Comparison of ENCODE assay signal across 8 cellular contexts in the genomic region with DNA sequence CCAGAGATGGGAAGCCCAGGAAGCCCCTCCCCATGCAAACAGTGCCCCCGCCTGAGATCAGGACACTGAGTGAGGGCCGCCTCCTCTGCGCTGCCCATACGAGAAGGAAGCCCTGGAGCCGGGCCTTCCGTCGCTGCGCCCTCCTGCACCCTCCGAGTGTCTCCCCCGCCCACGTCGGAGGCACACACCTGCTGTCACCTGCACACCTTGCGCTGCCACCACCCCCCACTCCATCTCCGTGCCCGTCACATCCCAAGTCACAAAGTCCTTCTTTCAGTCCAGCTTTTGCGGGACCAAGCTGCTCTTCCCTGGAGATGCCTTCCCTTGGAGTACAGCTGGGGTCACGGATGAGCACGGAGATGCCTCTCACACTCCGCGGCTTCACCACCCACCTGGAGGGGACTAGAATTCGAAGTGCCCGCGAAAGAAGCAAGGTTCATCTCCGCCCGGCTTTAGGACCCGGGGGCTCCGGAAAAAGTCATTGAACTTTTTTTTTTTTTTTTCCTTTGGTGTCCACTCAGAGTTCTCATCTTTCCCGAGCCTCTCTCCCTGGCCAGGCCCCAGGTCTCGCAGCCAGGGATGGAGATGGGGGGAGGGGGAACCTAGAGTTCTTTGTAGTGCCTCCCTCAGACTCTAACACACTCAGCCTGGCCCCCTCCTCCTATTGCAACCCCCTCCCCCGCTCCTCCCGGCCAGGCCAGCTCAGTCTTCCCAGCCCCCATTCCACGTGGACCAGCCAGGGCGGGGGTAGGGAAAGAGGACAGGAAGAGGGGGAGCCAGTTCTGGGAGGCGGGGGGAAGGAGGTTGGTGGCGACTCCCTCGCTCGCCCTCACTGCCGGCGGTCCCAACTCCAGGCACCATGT. TPM values are rescaled to one million over a fixed set of nuclear protein-coding genes. Genes with fewer than 3 reads are reported as not detected.
DNase-seq lines count a peak whose midpoint lies in the region; ATAC-seq, FAIRE-seq and TF ChIP-seq lines count a peak whose summit lies in the region.

A gene with protein sequence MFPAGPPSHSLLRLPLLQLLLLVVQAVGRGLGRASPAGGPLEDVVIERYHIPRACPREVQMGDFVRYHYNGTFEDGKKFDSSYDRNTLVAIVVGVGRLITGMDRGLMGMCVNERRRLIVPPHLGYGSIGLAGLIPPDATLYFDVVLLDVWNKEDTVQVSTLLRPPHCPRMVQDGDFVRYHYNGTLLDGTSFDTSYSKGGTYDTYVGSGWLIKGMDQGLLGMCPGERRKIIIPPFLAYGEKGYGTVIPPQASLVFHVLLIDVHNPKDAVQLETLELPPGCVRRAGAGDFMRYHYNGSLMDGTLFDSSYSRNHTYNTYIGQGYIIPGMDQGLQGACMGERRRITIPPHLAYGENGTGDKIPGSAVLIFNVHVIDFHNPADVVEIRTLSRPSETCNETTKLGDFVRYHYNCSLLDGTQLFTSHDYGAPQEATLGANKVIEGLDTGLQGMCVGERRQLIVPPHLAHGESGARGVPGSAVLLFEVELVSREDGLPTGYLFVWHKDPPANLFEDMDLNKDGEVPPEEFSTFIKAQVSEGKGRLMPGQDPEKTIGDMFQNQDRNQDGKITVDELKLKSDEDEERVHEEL (plus strand): TSS at position 829 of the 863 bp plus-strand sequence. CDS start 31 bp downstream, at position 860.

- peak; percentile 92 for DNase-seq in EH (ENCODE audit: low read depth)
- peak; percentile 73 for DNase-seq in HT-29 (ENCODE audit: low spot score)
- peak; percentile 67 to 75 for DNase-seq in SHP77 (lab: John Stamatoyannopoulos, UW)
- DNase-seq in ascending aorta (ENCODE audit: low spot score in 2 of 2): peak in 1 of 2 donors; percentile 84
- peak; percentile 61 for DNase-seq in left ventricle myocardium inferior
- peak in 4 of 6 donors; percentile 38 to 65 (median 58) for DNase-seq in pancreas
- no peak for DNase-seq in pons (ENCODE audit: low spot score)

- intact Hi-C loops in ascending aorta (cut with DNase I) (loop anchor here (1.0 to 2.0 kb wide), 2 partner anchors 52 to 107 kb away; a partner anchor contains a TSS), left ventricle myocardium inferior (cut with micrococcal nuclease) (no loop called here), pancreas (cut with DNase I) (loop anchor here in 1 of 3 donors (10.0 kb wide), 1 partner anchor 52 kb away; a partner anchor contains a TSS)

- peak within 1 kb of the TSS; percentile 77 to 87 for H3K27ac ChIP-seq in ascending aorta
- peak within 1 kb of the TSS; percentile 76 for H3K27ac ChIP-seq in left ventricle myocardium inferior (replicated peaks)
- H3K27ac ChIP-seq in pancreas: peak within 1 kb of the TSS in 3 of 4 donors; percentile 65 to 70 (median 68)

- peak within 1 kb of the TSS; percentile 81 to 89 for H3K4me3 ChIP-seq in ascending aorta
- peak within 1 kb of the TSS; percentile 89 for H3K4me3 ChIP-seq in left ventricle myocardium inferior
- H3K4me3 ChIP-seq in pancreas: peak within 1 kb of the TSS; percentile 67 to 79 (median 74)

- H3K4me1 ChIP-seq in ascending aorta: peaks cover 10 to 20% of the 10 kb centered on the region in 2 donors
- peaks cover 39% of the 10 kb centered on the region for H3K4me1 ChIP-seq in left ventricle myocardium inferior
- H3K4me1 ChIP-seq in pancreas: peaks cover 5 to 14% (median 7%) of the 10 kb centered on the region in 3 donors

- no peak for FAIRE-seq in pancreas (lab: Jason Lieb, UNC)

- WGBS in pancreas, 2 donors: 0 to 3% methylated on average over 31 to 39 of the region's 39 CpGs

- TF ChIP-seq CTCF in ascending aorta (IDR thresholded peaks at IDR 0.05): no peak
- TF ChIP-seq CTCF in left ventricle myocardium inferior (IDR thresholded peaks at IDR 0.05; ENCODE audit: borderline replicate concordance): no peak
- TF ChIP-seq CTCF in pancreas (IDR thresholded peaks at IDR 0.05): no peak

- H3K27me3 ChIP-seq in ascending aorta (no peaks in the 10 kb centered on the region), left ventricle myocardium inferior (ENCODE audit: low read depth) (peaks cover 4% of the 10 kb centered on the region), pancreas (no peaks in the 10 kb centered on the region)

- H3K9me3 ChIP-seq in ascending aorta: no peaks in the 10 kb centered on the region
- H3K9me3 ChIP-seq in left ventricle myocardium inferior (replicated peaks): no peaks in the 10 kb centered on the region
- no peaks in the 10 kb centered on the region for H3K9me3 ChIP-seq in pancreas

- ATAC-seq in pancreas (peak; percentile 48 to 61 (median 54)), HG02870 (IDR thresholded peaks at IDR 0.05; ENCODE audit: unreplicated experiment) (no peak)

- H3K36me3 ChIP-seq in ascending aorta (peaks cover 0 to 3% of the 10 kb centered on the region in 2 donors), left ventricle myocardium inferior (no peaks in the 10 kb centered on the region), pancreas (no peaks in the 10 kb centered on the region)

RNA-seq across cellular contexts. Expression of the gene that starts here (rescaled TPM):
- total RNA-seq in HT-29 (2014; rRNA removed; shearing (Covaris generic)): 52.4 and 68.0 TPM in 2 replicates
- total RNA-seq in ascending aorta: 388 TPM
- 10.4 TPM for total RNA-seq in left ventricle myocardium inferior
- total RNA-seq in pancreas: 10 to 100 TPM in 4 of 6 donors, 1 to 10 TPM in 2; 4.5 to 35.3 (median 11.7) TPM
- polyA plus RNA-seq in pancreas: 10 to 100 TPM in 1 of 2 donors, 1 to 10 TPM in 1; 9.1 to 17.3 TPM
